Comparison of ENCODE assay signal across 27 cellular contexts in the genomic region with DNA sequence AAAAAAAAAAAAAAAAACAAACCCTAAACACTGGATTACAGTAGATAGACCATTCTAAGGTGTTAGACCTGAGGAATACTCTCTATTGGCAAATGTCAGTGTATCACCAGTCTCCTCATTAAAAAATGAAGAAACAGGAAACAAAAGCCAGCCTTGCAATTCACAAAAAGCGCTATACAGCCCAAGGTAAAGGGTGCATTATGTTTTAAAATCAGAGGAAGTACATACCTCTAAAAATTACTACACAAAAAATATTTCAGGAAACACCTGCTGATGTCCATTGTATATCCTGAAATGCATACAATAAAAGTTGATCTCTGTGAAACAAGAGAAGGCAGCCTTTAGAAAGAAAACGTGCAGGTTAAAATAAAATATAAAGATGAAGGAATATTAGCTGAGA. TPM values are rescaled to one million over a fixed set of nuclear protein-coding genes. Genes with fewer than 3 reads are reported as not detected.
A peak's percentile ranks its signal among the peaks of the same experiment; 100 is the strongest.
DNase-seq lines count a peak whose midpoint lies in the region; ATAC-seq and TF ChIP-seq lines count a peak whose summit lies in the region.
"Had no signal": no experiment of that assay in that cellular context is flagged by ENCODE, and none has a peak within 500 bp of the region (broad histone marks: within the 10 kb centered on the region; RNA-seq: fewer than 3 reads in every experiment).

No MANE protein-coding gene starts in this region.

- peaks cover 9% of the 10 kb centered on the region for H3K4me1 ChIP-seq in osteoblast (ENCODE audit: insufficient read depth, low read length)

- no peaks in the 10 kb centered on the region for H3K79me2 ChIP-seq in osteoblast (ENCODE audit: insufficient read depth, low read length)

- no peak overlapping the region for H3K27ac ChIP-seq in osteoblast (ENCODE audit: low read depth, low read length)
- H3K27ac ChIP-seq: GM23248, PC-9, SJCRH30 had no signal

- no peak overlapping the region for H3K4me3 ChIP-seq in osteoblast (ENCODE audit: insufficient read depth, low read length)
- H3K4me3 ChIP-seq: GM23248, PC-9, SJCRH30 had no signal

- H3K27me3 ChIP-seq in osteoblast (ENCODE audit: insufficient read depth, low read length), result no peaks in the 10 kb centered on the region
- H3K27me3 ChIP-seq: SJCRH30 had no signal

- no peaks in the 10 kb centered on the region for H4K20me1 ChIP-seq in osteoblast (ENCODE audit: insufficient read depth, low read length)

- no peak overlapping the region for H2AFZ ChIP-seq in osteoblast (ENCODE audit: low read length)
- H2AFZ ChIP-seq: PC-9 had no signal

- no peak overlapping the region for H3K4me2 ChIP-seq in osteoblast (ENCODE audit: insufficient read depth, low read length)
- H3K4me2 ChIP-seq: PC-9 had no signal

- no peak for TF ChIP-seq CTCF in osteoblast (IDR thresholded peaks at IDR 0.05; ENCODE audit: extremely low read depth, low read depth, low read length)

- peak; percentile 9 for DNase-seq in NCI-H2107 treated with DMSO at 0.1 percent for 48 hours (lab: John Stamatoyannopoulos, UW; ENCODE audit: unreplicated experiment)
- no peak for DNase-seq in NCI-H2107 (lab: John Stamatoyannopoulos, UW)
- DNase-seq in COR-L47 (lab: John Stamatoyannopoulos, UW), result peak; percentile 3
- DNase-seq in NCI-H146 (lab: John Stamatoyannopoulos, UW), result peak; percentile 44
- DNase-seq in osteoblast (ENCODE audit: insufficient read length, low spot score, missing footprints), result peak; percentile 25
- no peak for DNase-seq in T-helper 9 cell
- DNase-seq: CD4-positive, alpha-beta T cell; DMS79; H7; Karpas-422; NCI-H1105 treated with DMSO at 0.1 percent for 48 hours; NCI-H187; NCI-H2081 treated with DMSO at 0.1 percent for 48 hours; NCI-H2227 treated with DMSO at 0.1 percent for 48 hours; NCI-H69; NK-92 treated with Interleukin-12 subunit alpha and Interleukin-12 subunit beta, amount 100 ng/mL, for 24 hours; PC-9; T-helper 2 cell had no signal

- no peaks in the 10 kb centered on the region for H3K9me3 ChIP-seq in osteoblast (ENCODE audit: low read depth, low read length)
- H3K9me3 ChIP-seq: SJCRH30 had no signal

- ATAC-seq in GM21576 (IDR thresholded peaks at IDR 0.05; ENCODE audit: unreplicated experiment), result no peak
- ATAC-seq: Right ventricle myocardium inferior had no signal

- no peaks in the 10 kb centered on the region for H3K36me3 ChIP-seq in osteoblast (ENCODE audit: insufficient read depth, low read length)
- H3K36me3 ChIP-seq: SJCRH30 had no signal

RNA-seq across cellular contexts. Expression of gene TSPYL6, which starts 54.9 kb away (rescaled TPM):
- not detected in 2 replicates for total RNA-seq in osteoblast
- total RNA-seq: A172; CD4-positive, alpha-beta T cell; GM23248; H7; HT-29; MCF 10A; NCI-H460; PC-9; Right ventricle myocardium inferior; RPMI7951 had no signal

Comparison
In these comparisons a context has a peak if more than half of its experiments do, and no peak if none do; other contexts are left out.
1. DNase-seq: peak in NCI-H2107 treated with DMSO at 0.1 percent for 48 hours (single experiment), COR-L47 (single experiment), NCI-H146 (single experiment) and osteoblast (single experiment); none in NCI-H2107 (single experiment) and T-helper 9 cell (single experiment).